In the genomic region with DNA sequence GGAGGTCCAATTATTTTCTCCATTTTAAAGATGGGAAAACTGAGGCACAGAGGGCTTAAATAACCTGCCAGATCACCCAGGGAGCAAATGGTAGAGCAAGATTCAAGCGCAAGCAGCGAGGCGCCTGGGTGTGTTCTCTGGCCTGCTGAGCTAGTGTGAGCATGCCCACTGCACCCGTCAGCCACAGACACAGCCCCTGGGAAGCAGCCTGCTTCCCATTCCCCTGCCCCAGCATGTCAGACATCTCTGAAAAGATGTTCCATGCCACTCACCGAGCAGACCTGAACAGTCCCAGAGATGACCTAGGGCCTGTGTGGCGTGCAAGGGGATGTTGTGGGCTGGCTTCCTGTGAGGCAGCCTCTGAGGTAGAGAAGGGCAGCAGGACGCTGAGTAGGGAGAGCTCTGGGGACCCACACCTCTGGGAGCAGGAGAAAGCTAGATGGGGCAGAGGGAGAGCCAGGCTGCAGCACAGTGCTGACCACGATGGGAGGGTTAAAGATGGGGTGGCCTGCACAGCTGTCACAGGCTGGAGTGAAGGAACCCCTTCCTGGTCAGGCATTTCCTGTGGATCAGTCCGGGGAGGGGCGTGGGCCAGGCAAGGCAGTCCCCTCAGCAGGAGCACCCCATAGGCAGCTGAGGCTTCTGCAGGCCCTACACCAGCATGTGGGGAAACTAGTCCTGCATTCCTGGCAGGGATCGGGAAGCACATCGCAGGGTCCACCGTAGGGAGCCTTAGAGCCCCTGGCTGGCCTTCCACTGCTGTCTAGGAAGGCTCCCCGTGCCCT, we compare ENCODE assay signal across 1 cellular context.
TF ChIP-seq lines count a peak whose summit lies in the region.

No MANE protein-coding gene starts in this region.

TF ChIP-seq in GM23338, 12 proteins besides CTCF, POLR2A, EP300 and RAD21 (continued from another document):
- no peak for TF ChIP-seq NANOG (IDR thresholded peaks at IDR 0.05; ENCODE audit: borderline replicate concordance)
- no peak for TF ChIP-seq JUNB (IDR thresholded peaks at IDR 0.05; ENCODE audit: unreplicated experiment)
